Comparison of ENCODE assay signal across 10 cellular contexts in the genomic region with DNA sequence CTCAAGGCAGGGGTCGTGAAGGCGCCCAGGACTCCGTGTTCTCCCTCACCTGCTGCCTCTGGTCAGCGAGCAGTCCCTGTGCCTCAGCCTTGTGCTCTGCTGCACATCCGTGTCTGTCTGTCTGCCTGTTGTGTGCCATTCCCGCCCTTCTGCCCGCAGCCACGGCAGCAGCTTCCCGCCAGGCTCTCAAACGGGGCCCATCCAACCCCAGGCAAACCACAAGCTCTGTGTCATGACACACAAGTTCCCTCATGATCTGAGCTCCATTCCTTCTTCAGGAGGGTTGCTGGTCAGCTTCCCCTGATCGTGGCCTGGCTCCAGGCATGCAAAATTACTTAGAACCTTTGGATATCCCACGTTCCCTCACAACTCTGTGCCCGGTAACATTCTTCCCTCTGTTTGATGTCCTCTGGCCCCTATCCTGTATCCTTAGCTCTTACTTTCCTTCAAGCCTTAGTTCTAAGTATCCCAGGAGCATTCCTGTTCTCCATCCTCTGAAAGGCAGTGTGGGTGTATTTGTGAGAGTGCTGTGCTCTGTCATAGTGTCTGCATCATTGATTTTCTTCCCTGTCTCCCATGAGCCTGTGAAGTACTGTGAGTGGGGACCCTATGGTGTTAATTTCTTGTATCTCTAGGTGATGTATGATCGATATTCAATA. TPM values are rescaled to one million over a fixed set of nuclear protein-coding genes. Genes with fewer than 3 reads are reported as not detected.
DNase-seq lines count a peak whose midpoint lies in the region; TF ChIP-seq lines count a peak whose summit lies in the region.
"Had no signal": no experiment of that assay in that cellular context is flagged by ENCODE, and none has a peak within 500 bp of the region (broad histone marks: within the 10 kb centered on the region; RNA-seq: fewer than 3 reads in every experiment).

No MANE protein-coding gene starts in this region.

- H3K36me3 ChIP-seq in smooth muscle cell (ENCODE audit: low read depth): no peaks in the 10 kb centered on the region
- H3K36me3 ChIP-seq: cardiac muscle cell had no signal

- peaks cover 28% of the 10 kb centered on the region for H4K20me1 ChIP-seq in smooth muscle cell (ENCODE audit: low read depth)

- H2AFZ ChIP-seq in smooth muscle cell (ENCODE audit: low read depth): no peak overlapping the region

- no peaks in the 10 kb centered on the region for H3K27me3 ChIP-seq in smooth muscle cell (ENCODE audit: low read depth)
- H3K27me3 ChIP-seq: cardiac muscle cell had no signal

- peak overlapping the region; percentile 73 for H3K27ac ChIP-seq in smooth muscle cell (ENCODE audit: low read depth)
- H3K27ac ChIP-seq: cardiac muscle cell had no signal

- 68% methylated on average over 14 of the region's 14 CpGs for WGBS in smooth muscle cell (ENCODE audit: low lambda C conversion rate)

- no peaks in the 10 kb centered on the region for H3K9me3 ChIP-seq in smooth muscle cell (replicated peaks; ENCODE audit: low read depth)

- H3K9ac ChIP-seq in smooth muscle cell (ENCODE audit: low read depth): no peak overlapping the region

- H3K4me3 ChIP-seq in smooth muscle cell: no peak overlapping the region
- H3K4me3 ChIP-seq: cardiac muscle cell had no signal

- H3F3A ChIP-seq in smooth muscle cell (ENCODE audit: low read depth): peaks cover 9% of the 10 kb centered on the region

- DNase-seq in UCSD-AML1 (lab: John Stamatoyannopoulos, UW; ENCODE audit: unreplicated experiment) (peak; percentile 36), smooth muscle cell (lab: John Stamatoyannopoulos, UW; ENCODE audit: unreplicated experiment) (no peak), NCI-H1105 (lab: John Stamatoyannopoulos, UW) (no peak), DMS79 (lab: John Stamatoyannopoulos, UW) (no peak), H4 (ENCODE audit: low spot score) (no peak), SHP77 (lab: John Stamatoyannopoulos, UW) (no peak)
- peak; percentile 47 for DNase-seq in effector CD4-positive, alpha-beta T cell

- TF ChIP-seq POLR2A in GM15510 (IDR thresholded peaks at IDR 0.05; ENCODE audit: borderline replicate concordance, extremely low read depth, insufficient read length): peak; percentile 26

- H3K4me1 ChIP-seq in smooth muscle cell (ENCODE audit: low read depth): peaks cover 22% of the 10 kb centered on the region

- H3K4me2 ChIP-seq in smooth muscle cell: peak overlapping the region; percentile 75

- H3K79me2 ChIP-seq in smooth muscle cell (ENCODE audit: low read depth): peaks cover 53% of the 10 kb centered on the region

- no peak for TF ChIP-seq CTCF in smooth muscle cell (IDR thresholded peaks at IDR 0.05; ENCODE audit: borderline replicate concordance, insufficient read depth, poor library complexity, severe bottlenecking)

RNA-seq across cellular contexts. Expression of a gene that starts 3.2 kb away (rescaled TPM):
- total RNA-seq in smooth muscle cell: 33.0 and 46.4 TPM in 2 replicates
- 26.8 and 32.4 TPM in 2 replicates for polyA plus RNA-seq in smooth muscle cell
- 0.14 and 0.17 TPM in 2 replicates for total RNA-seq in H4 (2014; rRNA removed; shearing (Covaris generic))
- total RNA-seq: G401 had no signal

RNA-seq across cellular contexts. Expression of a gene that starts 45.8 kb away (rescaled TPM):
- total RNA-seq in smooth muscle cell: 0.36 TPM in 1 of 2 replicates, not detected in the other
- 0.38 TPM in 1 of 2 replicates, not detected in the other for polyA plus RNA-seq in smooth muscle cell
- not detected in 2 replicates for total RNA-seq in H4 (2014; rRNA removed; shearing (Covaris generic))
- total RNA-seq: cardiac muscle cell, G401 had no signal

Comparison
In these comparisons a context has a peak if more than half of its experiments do, and no peak if none do; other contexts are left out.
1. DNase-seq: peak in UCSD-AML1 (single experiment) and effector CD4-positive, alpha-beta T cell (single experiment); none in smooth muscle cell (single experiment), NCI-H1105 (single experiment), DMS79 (single experiment), H4 (single experiment) and SHP77 (0 of 2).
2. RNA of a gene that starts 3.2 kb away (total RNA-seq): 33.0 to 46.4 TPM in smooth muscle cell; 0.14 to 0.17 TPM in H4; every median in the first group is over 10 times any median in the second.